In genomic region chr3:93979850-93980677, GRCh38 we compare ENCODE assay signal across 8 cellular contexts. TPM values are rescaled to one million over a fixed set of nuclear protein-coding genes. Genes with fewer than 3 reads are reported as not detected.
DNase-seq lines count a peak whose midpoint lies in the region; ATAC-seq and TF ChIP-seq lines count a peak whose summit lies in the region.

TSS of gene ARL13B (plus strand) at chr3:93980155. CDS start at chr3:93980424, 269 bp downstream.

- H3K4me3 Mint-ChIP-seq in activated CD4-positive, alpha-beta T cell treated with anti-CD3 and anti-CD28 coated beads, Interleukin-2, amount 10 ng/mL, durations not matched to agents 24 days and 14 days: peak within 1 kb of the TSS; percentile 90

- ATAC-seq in HG03460 (IDR thresholded peaks at IDR 0.05; ENCODE audit: unreplicated experiment): peak; percentile 100

- H3K4me1 Mint-ChIP-seq in activated CD4-positive, alpha-beta T cell treated with anti-CD3 and anti-CD28 coated beads, Interleukin-2, amount 10 ng/mL, durations not matched to agents 24 days and 14 days: peaks cover 19% of the 10 kb centered on the region

- intact Hi-C loops in activated CD4-positive, alpha-beta T cell treated with anti-CD3 and anti-CD28 coated beads, Interleukin-2, amount 10 ng/mL, durations not matched to agents 24 days and 14 days (cut with micrococcal nuclease): loop anchor here (1.0 kb wide), 1 partner anchor 83 kb away; the partner anchor contains the start of gene NSUN3
- intact Hi-C loops in colonic mucosa (cut with DNase I): no loop called here

- H3K27me3 ChIP-seq in BE2C (no peaks in the 10 kb centered on the region), colonic mucosa (no peaks in the 10 kb centered on the region), layer of hippocampus (ENCODE audit: control insufficient read depth, insufficient read depth, low read length) (no peaks in the 10 kb centered on the region)

- no peaks in the 10 kb centered on the region for H3K36me3 Mint-ChIP-seq in activated CD4-positive, alpha-beta T cell treated with anti-CD3 and anti-CD28 coated beads, Interleukin-2, amount 10 ng/mL, durations not matched to agents 24 days and 14 days (ENCODE audit: low read depth)

- peak within 1 kb of the TSS; percentile 91 for H3K27ac Mint-ChIP-seq in activated CD4-positive, alpha-beta T cell treated with anti-CD3 and anti-CD28 coated beads, Interleukin-2, amount 10 ng/mL, durations not matched to agents 24 days and 14 days

- peak within 1 kb of the TSS; percentile 70 to 72 for H3K9ac ChIP-seq in colonic mucosa (ENCODE audit: low read depth in 2 of 2, low read length in 2 of 2)

- H3K36me3 ChIP-seq in BE2C (no peaks in the 10 kb centered on the region), colonic mucosa (no peaks in the 10 kb centered on the region)

- TF ChIP-seq CTCF in BE2C (IDR thresholded peaks at IDR 0.05; ENCODE audit: low read depth, low read length) (no peak), colonic mucosa (IDR thresholded peaks at IDR 0.05) (no peak)

- H3K4me1 ChIP-seq in BE2C (no peaks in the 10 kb centered on the region; the same call in 1 of the 2 replicates), colonic mucosa (no peaks in the 10 kb centered on the region)

- H3K27ac ChIP-seq in colonic mucosa (peak within 1 kb of the TSS; percentile 89), layer of hippocampus (ENCODE audit: low read depth, low read length) (peak within 1 kb of the TSS; percentile 82)

- H3K4me3 ChIP-seq in BE2C (ENCODE audit: low read depth, low read length) (peak within 1 kb of the TSS; percentile 88), colonic mucosa (peak within 1 kb of the TSS; percentile 91)

- DNase-seq in BE2C (peak; percentile 97), GM19240 (ENCODE audit: insufficient read length, low spot score) (peak; percentile 88), NCI-H526 (lab: John Stamatoyannopoulos, UW) (peak; percentile 98 to 99), colonic mucosa (peak; percentile 97)
- peak; percentile 98 for DNase-seq in activated CD4-positive, alpha-beta T cell treated with anti-CD3 and anti-CD28 coated beads, Interleukin-2, amount 10 ng/mL, durations not matched to agents 24 days and 14 days
- DNase-seq in stimulated activated CD4-positive, alpha-beta T cell treated with anti-CD3 and anti-CD28 coated beads, Interleukin-1b, Interleukin-23, amount 100 ng/mL, for 4 hours (ENCODE audit: low read depth in 2 of 2): peak; percentile 83 to 86

- no peaks in the 10 kb centered on the region for H3K9me3 Mint-ChIP-seq in activated CD4-positive, alpha-beta T cell treated with anti-CD3 and anti-CD28 coated beads, Interleukin-2, amount 10 ng/mL, durations not matched to agents 24 days and 14 days

- H3K9me3 ChIP-seq in BE2C: no peaks in the 10 kb centered on the region
- H3K9me3 ChIP-seq in colonic mucosa: no peaks in the 10 kb centered on the region

- H3K27me3 Mint-ChIP-seq in activated CD4-positive, alpha-beta T cell treated with anti-CD3 and anti-CD28 coated beads, Interleukin-2, amount 10 ng/mL, durations not matched to agents 24 days and 14 days: no peaks in the 10 kb centered on the region

RNA-seq across cellular contexts. Expression of gene ARL13B, which starts in this region (rescaled TPM):
- polyA plus RNA-seq in BE2C (2012; ENCODE audit: insufficient read depth, insufficient read length, low read depth): 8.7 TPM
- total RNA-seq in activated CD4-positive, alpha-beta T cell treated with anti-CD3 and anti-CD28 coated beads, Interleukin-2, amount 10 ng/mL, durations not matched to agents 24 days and 14 days: 12.2 and 16.6 TPM in 2 replicates
- total RNA-seq in colonic mucosa: 1 to 10 TPM; 4.4 to 4.7 TPM

Comparison
In these comparisons a context has a peak if more than half of its experiments do, and no peak if none do; other contexts are left out.
1. Peak in every context shown above with its lines: DNase-seq, ATAC-seq, H3K4me3 ChIP-seq and H3K27ac ChIP-seq.